In the genomic region with DNA sequence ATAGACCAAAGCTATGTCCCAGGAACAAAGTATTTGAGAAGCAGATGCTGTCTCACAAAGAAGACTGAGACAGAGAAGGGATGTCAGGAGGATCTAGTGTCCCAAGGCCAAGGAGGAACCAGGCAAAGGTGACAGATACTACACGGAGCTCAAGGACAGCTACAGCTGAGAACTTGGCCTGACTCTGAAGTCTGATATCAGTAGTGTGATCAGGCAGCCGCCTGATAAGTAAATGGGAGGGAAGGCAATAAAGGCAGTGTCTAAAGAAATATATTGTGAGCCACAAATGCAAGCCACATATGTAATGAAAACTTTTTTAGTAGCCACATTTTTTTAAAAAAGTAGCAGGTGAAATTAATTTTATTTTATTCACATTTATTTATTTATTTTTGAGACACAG, we compare ENCODE assay signal across 27 cellular contexts. TPM values are rescaled to one million over a fixed set of nuclear protein-coding genes. Genes with fewer than 3 reads are reported as not detected.
DNase-seq lines count a peak whose midpoint lies in the region; ATAC-seq, FAIRE-seq and TF ChIP-seq lines count a peak whose summit lies in the region.
"Had no signal": no experiment of that assay in that cellular context is flagged by ENCODE, and none has a peak within 500 bp of the region (broad histone marks: within the 10 kb centered on the region; RNA-seq: fewer than 3 reads in every experiment).

No MANE protein-coding gene starts in this region.

- peak overlapping the region; percentile 45; the same call in 1 of the 2 replicates for H3K27ac Mint-ChIP-seq in HFFc6
- peak overlapping the region; percentile 73 for H3K27ac Mint-ChIP-seq in glutamatergic neuron (ENCODE audit: unreplicated experiment)
- H3K27ac Mint-ChIP-seq: CD4-positive, alpha-beta T cell; endodermal cell; naive thymus-derived CD4-positive, alpha-beta T cell had no signal

- H3K9me3 Mint-ChIP-seq in HFFc6: no peaks in the 10 kb centered on the region
- no peaks in the 10 kb centered on the region for H3K9me3 Mint-ChIP-seq in glutamatergic neuron (ENCODE audit: unreplicated experiment)
- H3K9me3 Mint-ChIP-seq: CD4-positive, alpha-beta T cell; endodermal cell; immature natural killer cell; naive thymus-derived CD4-positive, alpha-beta T cell had no signal

- H3K4me1 Mint-ChIP-seq in HFFc6 (ENCODE audit: low read depth): peaks cover 33% of the 10 kb centered on the region
- H3K4me1 Mint-ChIP-seq in glutamatergic neuron (ENCODE audit: low read depth, unreplicated experiment): no peaks in the 10 kb centered on the region

- ATAC-seq in RWPE2 (ENCODE audit: low read depth): no peak
- ATAC-seq in HG02588 (IDR thresholded peaks at IDR 0.05; ENCODE audit: unreplicated experiment): no peak
- ATAC-seq in HG03108 (IDR thresholded peaks at IDR 0.05; ENCODE audit: unreplicated experiment): no peak
- ATAC-seq: gastroesophageal sphincter; GM12878; left lobe of liver; naive thymus-derived CD4-positive, alpha-beta T cell; stimulated activated naive CD8-positive, alpha-beta T cell treated with anti-CD3 and anti-CD28 coated beads, Interleukin-15, Interleukin-2, amounts not matched to agents 100 U/mL and 50 U/mL, for 24 hours had no signal

- H3K36me3 Mint-ChIP-seq in HFFc6 (ENCODE audit: low read depth) (no peaks in the 10 kb centered on the region), glutamatergic neuron (ENCODE audit: unreplicated experiment) (no peaks in the 10 kb centered on the region)
- H3K36me3 Mint-ChIP-seq: immature natural killer cell; naive thymus-derived CD4-positive, alpha-beta T cell had no signal

- H3K27me3 Mint-ChIP-seq in HFFc6 (ENCODE audit: insufficient read depth) (no peaks in the 10 kb centered on the region), glutamatergic neuron (ENCODE audit: unreplicated experiment) (peaks cover 3% of the 10 kb centered on the region)
- H3K27me3 Mint-ChIP-seq: CD4-positive, alpha-beta T cell had no signal

- H3K4me3 Mint-ChIP-seq in HFFc6: no peak overlapping the region
- H3K4me3 Mint-ChIP-seq in glutamatergic neuron (ENCODE audit: unreplicated experiment): no peak overlapping the region
- H3K4me3 Mint-ChIP-seq: CD4-positive, alpha-beta T cell; endodermal cell; immature natural killer cell; naive thymus-derived CD4-positive, alpha-beta T cell had no signal

- no peak for TF ChIP-seq POLR2A in ovary (IDR thresholded peaks at IDR 0.05)

- intact Hi-C loops in ovary (cut with DNase I): no loop called here

- no peak for TF ChIP-seq CTCF in HFFc6 (IDR thresholded peaks at IDR 0.05)
- TF ChIP-seq CTCF in RWPE2 (IDR thresholded peaks at IDR 0.05; ENCODE audit: poor library complexity, severe bottlenecking): no peak
- no peak for TF ChIP-seq CTCF in glutamatergic neuron (IDR thresholded peaks at IDR 0.05; ENCODE audit: partially characterized antibody, unreplicated experiment)
- no peak for TF ChIP-seq CTCF in ovary (IDR thresholded peaks at IDR 0.05)

- H3K27me3 ChIP-seq in RWPE2 (ENCODE audit: insufficient read depth, poor library complexity, severe bottlenecking): no peaks in the 10 kb centered on the region
- no peaks in the 10 kb centered on the region for H3K27me3 ChIP-seq in small intestine (ENCODE audit: control insufficient read depth in 2 of 2, insufficient read depth in 2 of 2, low read length in 2 of 2)
- no peaks in the 10 kb centered on the region for H3K27me3 ChIP-seq in ovary
- H3K27me3 ChIP-seq: ascending aorta, gastroesophageal sphincter, thyroid gland had no signal

- H3K9me3 ChIP-seq in RWPE2 (ENCODE audit: severe bottlenecking) (no peaks in the 10 kb centered on the region), small intestine (ENCODE audit: control insufficient read depth, low read depth) (no peaks in the 10 kb centered on the region), ovary (no peaks in the 10 kb centered on the region)
- H3K9me3 ChIP-seq: ascending aorta, gastroesophageal sphincter, thyroid gland had no signal

- DNase-seq in HFFc6 (no peak), RWPE2 (ENCODE audit: low spot score) (no peak), glutamatergic neuron (no peak), small intestine (peak; percentile 81), ovary (no peak)
- DNase-seq: activated CD4-positive, alpha-beta T cell treated with anti-CD3 and anti-CD28 coated beads, Interleukin-2, amount 50 U/mL, for 48 hours; activated naive CD4-positive, alpha-beta T cell treated with anti-CD3 and anti-CD28 coated beads, Interleukin-2, amount 50 U/mL, for 16 hours; CD4-positive, alpha-beta T cell; central memory CD4-positive, alpha-beta T cell; endodermal cell; hypothalamus; immature natural killer cell; naive thymus-derived CD4-positive, alpha-beta T cell; NCI-H2029 treated with DMSO at 0.1 percent for 48 hours; NCI-H526; NK-92 treated with Interleukin-12 subunit alpha and Interleukin-12 subunit beta, amount 100 ng/mL, for 24 hours; occipital lobe; stimulated activated naive CD8-positive, alpha-beta T cell treated with anti-CD3 and anti-CD28 coated beads, Interleukin-15, Interleukin-2, amounts not matched to agents 100 U/mL and 50 U/mL, for 24 hours; thyroid gland had no signal

- H3K4me1 ChIP-seq in RWPE2 (ENCODE audit: insufficient read depth, poor library complexity, severe bottlenecking): peaks cover 33% of the 10 kb centered on the region
- peaks cover 0 to 3% of the 10 kb centered on the region in 2 donors for H3K4me1 ChIP-seq in small intestine (ENCODE audit: control insufficient read depth in 2 of 2, insufficient read depth in 1 of 2, low read depth in 1 of 2, low read length in 1 of 2)
- no peaks in the 10 kb centered on the region for H3K4me1 ChIP-seq in ovary (ENCODE audit: insufficient read depth)

- FAIRE-seq in small intestine (lab: Jason Lieb, UNC): no peak
- FAIRE-seq: GM12878 had no signal

- no peak overlapping the region for H3K4me3 ChIP-seq in RWPE2 (ENCODE audit: severe bottlenecking)
- no peak overlapping the region for H3K4me3 ChIP-seq in small intestine (ENCODE audit: low read depth in 1 of 2, low read length in 2 of 2)
- no peak overlapping the region for H3K4me3 ChIP-seq in ovary
- H3K4me3 ChIP-seq: ascending aorta, gastroesophageal sphincter, GM12878, thyroid gland had no signal

- TF ChIP-seq EP300 in ovary (IDR thresholded peaks at IDR 0.05): no peak

- no peaks in the 10 kb centered on the region for H3K36me3 ChIP-seq in RWPE2 (ENCODE audit: low read depth)
- H3K36me3 ChIP-seq in small intestine (ENCODE audit: control insufficient read depth in 2 of 2, insufficient read depth in 2 of 2, low read length in 2 of 2): no peaks in the 10 kb centered on the region
- H3K36me3 ChIP-seq in ovary: no peaks in the 10 kb centered on the region
- H3K36me3 ChIP-seq: ascending aorta, gastroesophageal sphincter, thyroid gland had no signal

- H3K27ac ChIP-seq in RWPE2 (ENCODE audit: poor library complexity, severe bottlenecking) (peak overlapping the region; percentile 98), small intestine (ENCODE audit: low read depth in 1 of 2, low read length in 1 of 2) (no peak overlapping the region), ovary (no peak overlapping the region)
- H3K27ac ChIP-seq: thyroid gland had no signal

- 19 to 59% (median 24%) methylated on average over 2 of the region's 2 CpGs for whole genome bisulfite sequencing in small intestine, 3 donors
- 37 to 47% (median 37%) methylated on average over 2 of the region's 2 CpGs for WGBS in ovary, 3 donors

RNA-seq across cellular contexts. Expression of a gene that starts 20.4 kb away (rescaled TPM):
- 1 to 10 TPM in 5 of 6 experiments, under 1 TPM in 1; 0.91 to 1.7 (median 1.4) TPM for total RNA-seq in HFFc6 (2021; fragmentation: NEBNext Ultra II Directional; extraction: Animal tissue kit (Norgen Biotek cat#: 25700))
- total RNA-seq in glutamatergic neuron (ENCODE audit: unreplicated experiment): not detected
- under 1 TPM in 1 of 3 donors, not detected in 2; 0.45 TPM for polyA plus RNA-seq in small intestine
- total RNA-seq in ovary: 1 to 10 TPM in 3 of 7 donors, under 1 TPM in 1, not detected in 3; 0.98 to 2.4 (median 1.3) TPM
- polyA plus RNA-seq in ovary: under 1 TPM in 1 of 2 donors, not detected in 1; 0.30 TPM
- total RNA-seq: ascending aorta, left lobe of liver, renal cortical epithelial cell, skeletal muscle tissue, thyroid gland had no signal
- polyA plus RNA-seq: immature natural killer cell; naive thymus-derived CD4-positive, alpha-beta T cell had no signal

RNA-seq across cellular contexts. Expression of a gene that starts 49.4 kb away (rescaled TPM):
- under 1 TPM; 0.37 to 0.67 (median 0.55) TPM for total RNA-seq in HFFc6 (2021; fragmentation: NEBNext Ultra II Directional; extraction: Animal tissue kit (Norgen Biotek cat#: 25700))
- total RNA-seq in glutamatergic neuron (ENCODE audit: unreplicated experiment) (4.6 TPM), ovary (1 to 10 TPM; 1.3 to 3.7 (median 2.3) TPM)
- polyA plus RNA-seq in small intestine (10 to 100 TPM in 2 of 3 donors, 1 to 10 TPM in 1; 8.6 to 67.1 (median 43.2) TPM), ovary (1 to 10 TPM in 1 of 2 donors, under 1 TPM in 1; 0.57 to 2.8 TPM)
- total RNA-seq: ascending aorta had no signal

RNA-seq across cellular contexts. Expression of a gene that starts 49.5 kb away (rescaled TPM):
- 10 to 100 TPM; 22.9 to 28.3 (median 25.5) TPM for total RNA-seq in HFFc6 (2021; fragmentation: NEBNext Ultra II Directional; extraction: Animal tissue kit (Norgen Biotek cat#: 25700))
- total RNA-seq in glutamatergic neuron (ENCODE audit: unreplicated experiment) (56.3 TPM), ovary (10 to 100 TPM; 21.0 to 38.1 (median 29.7) TPM)
- polyA plus RNA-seq in small intestine (100 to 1,000 TPM in 2 of 3 donors, 10 to 100 TPM in 1; 66.5 to 199 (median 140) TPM), ovary (10 to 100 TPM; 13.1 to 24.1 TPM)
